10 cellular contexts compared by ENCODE assay signal in genomic region chr7:41886906-41887311, GRCh38.
DNase-seq lines count a peak whose midpoint lies in the region; ATAC-seq, FAIRE-seq and TF ChIP-seq lines count a peak whose summit lies in the region.
"Had no signal": no experiment of that assay in that cellular context is flagged by ENCODE, and none has a peak within 500 bp of the region (broad histone marks: within the 10 kb centered on the region; RNA-seq: fewer than 3 reads in every experiment).

No MANE protein-coding gene starts in this region.

- H3K36me3 ChIP-seq in HEK293 (ENCODE audit: control insufficient read depth in 2 of 2, insufficient read depth in 1 of 2, low read length in 2 of 2) (no peaks in the 10 kb centered on the region), body of pancreas (replicated peaks in 1 of 2; ENCODE audit: insufficient read depth in 1 of 2, low read depth in 2 of 2) (no peaks in the 10 kb centered on the region), kidney (ENCODE audit: control insufficient read depth in 1 of 2, insufficient read depth in 2 of 2, low read length in 2 of 2) (no peaks in the 10 kb centered on the region), subcutaneous abdominal adipose tissue (ENCODE audit: control insufficient read depth in 5 of 5, insufficient read depth in 5 of 5, low read length in 5 of 5) (no peaks in the 10 kb centered on the region)

- WGBS in body of pancreas, 2 donors: 42 to 44% methylated on average over 3 to 5 of the region's 5 CpGs

- peak in 3 of 4 donors; percentile 16 to 40 (median 17) for DNase-seq in body of pancreas
- peak; percentile 80 for DNase-seq in kidney
- no peak for DNase-seq in activated CD8-positive, alpha-beta memory T cell treated with anti-CD3 and anti-CD28 coated beads, Interleukin-2, amount 50 U/mL, for 4 hours
- no peak for DNase-seq in T-helper 2 cell treated with Interferon-gamma antibody and Interleukin-4, amounts not matched to agents 5 μg/mL and 100 μg/mL, for 36 hours (ENCODE audit: low spot score)
- no peak for DNase-seq in NCI-H774 (lab: John Stamatoyannopoulos, UW)
- no peak for DNase-seq in NCI-H748 treated with DMSO at 0.1 percent for 48 hours (lab: John Stamatoyannopoulos, UW)
- DNase-seq: stimulated activated CD4-positive, alpha-beta T cell treated with anti-CD3 and anti-CD28 coated beads, Interleukin-4, amount 100 ng/mL, for 1 hour had no signal

- H3K27me3 Mint-ChIP-seq in T-helper 2 cell treated with Interferon-gamma antibody and Interleukin-4, amounts not matched to agents 5 μg/mL and 100 μg/mL, for 36 hours (ENCODE audit: low read depth): no peaks in the 10 kb centered on the region

- peaks cover 15% of the 10 kb centered on the region for H3K36me3 Mint-ChIP-seq in T-helper 2 cell treated with Interferon-gamma antibody and Interleukin-4, amounts not matched to agents 5 μg/mL and 100 μg/mL, for 36 hours (ENCODE audit: low read depth)

- POLR2A ChIA-PET in HEK293 (lab: Yijun Ruan, JAX): no interaction called here

- H3K9ac ChIP-seq in kidney (ENCODE audit: low read length in 2 of 2) (no peak overlapping the region), subcutaneous abdominal adipose tissue (ENCODE audit: low read length in 5 of 5) (no peak overlapping the region)

- H3K4me3 ChIP-seq in HEK293 (ENCODE audit: low read depth, low read length): no peak overlapping the region
- H3K4me3 ChIP-seq in body of pancreas: no peak overlapping the region
- no peak overlapping the region for H3K4me3 ChIP-seq in kidney (ENCODE audit: low read length in 2 of 2)
- H3K4me3 ChIP-seq in subcutaneous abdominal adipose tissue (ENCODE audit: low read depth in 1 of 5, low read length in 5 of 5): no peak overlapping the region
- H3K4me3 ChIP-seq: SK-N-MC had no signal

- peaks cover 9% of the 10 kb centered on the region for H3K9me3 Mint-ChIP-seq in T-helper 2 cell treated with Interferon-gamma antibody and Interleukin-4, amounts not matched to agents 5 μg/mL and 100 μg/mL, for 36 hours

- H3K27me3 ChIP-seq in body of pancreas (no peaks in the 10 kb centered on the region), subcutaneous abdominal adipose tissue (ENCODE audit: control insufficient read depth in 5 of 5, insufficient read depth in 4 of 5, low read length in 5 of 5) (no peaks in the 10 kb centered on the region)

- no peak overlapping the region for H3K27ac Mint-ChIP-seq in T-helper 2 cell treated with Interferon-gamma antibody and Interleukin-4, amounts not matched to agents 5 μg/mL and 100 μg/mL, for 36 hours

- CTCF ChIA-PET in HEK293 (lab: Yijun Ruan, JAX): interaction anchor here (1.2 kb wide), 1 partner anchor 54 kb away, joined by 4 read pairs; no protein-coding TSS in a partner anchor

- FAIRE-seq in kidney (lab: Jason Lieb, UNC): no peak

- no peak for TF ChIP-seq CTCF in HEK293 (tag by site-specific recombination; IDR thresholded peaks at IDR 0.05)
- no peak for TF ChIP-seq CTCF in body of pancreas (IDR thresholded peaks at IDR 0.05)
- no peak for TF ChIP-seq CTCF in kidney (IDR thresholded peaks at IDR 0.05; ENCODE audit: borderline replicate concordance, extremely low read depth, insufficient read depth)

- peaks cover 37% of the 10 kb centered on the region for H3K4me1 Mint-ChIP-seq in T-helper 2 cell treated with Interferon-gamma antibody and Interleukin-4, amounts not matched to agents 5 μg/mL and 100 μg/mL, for 36 hours (ENCODE audit: low read depth)

- no peak overlapping the region for H3K4me3 Mint-ChIP-seq in T-helper 2 cell treated with Interferon-gamma antibody and Interleukin-4, amounts not matched to agents 5 μg/mL and 100 μg/mL, for 36 hours

- H3K27ac ChIP-seq in HEK293 (ENCODE audit: extremely low read depth, low read depth, low read length) (no peak overlapping the region), body of pancreas (no peak overlapping the region), kidney (ENCODE audit: low read depth in 2 of 2, low read length in 2 of 2) (no peak overlapping the region), subcutaneous abdominal adipose tissue (ENCODE audit: low read depth, low read length) (peak overlapping the region; percentile 61)
- H3K27ac ChIP-seq: SK-N-MC had no signal

- intact Hi-C loops in body of pancreas (cut with DNase I) (no loop called here), kidney (cut with DNase I) (no loop called here)

- no peak for TF ChIP-seq POLR2A in body of pancreas (IDR thresholded peaks at IDR 0.05)

- no peaks in the 10 kb centered on the region for H3K4me1 ChIP-seq in HEK293 (ENCODE audit: control insufficient read depth, insufficient read depth, low read length)
- no peaks in the 10 kb centered on the region for H3K4me1 ChIP-seq in body of pancreas
- no peaks in the 10 kb centered on the region for H3K4me1 ChIP-seq in kidney (ENCODE audit: control insufficient read depth in 1 of 2, insufficient read depth in 1 of 2, low read depth in 1 of 2, low read length in 2 of 2)
- H3K4me1 ChIP-seq in subcutaneous abdominal adipose tissue (ENCODE audit: control insufficient read depth in 5 of 5, insufficient read depth in 5 of 5, low read length in 5 of 5): peaks cover 5 to 46% (median 36%) of the 10 kb centered on the region in 5 donors

- ATAC-seq in body of pancreas: no peak

- H3K9me3 ChIP-seq in HEK293 (ENCODE audit: control insufficient read depth, insufficient read depth, low read depth, low read length) (no peaks in the 10 kb centered on the region), body of pancreas (no peaks in the 10 kb centered on the region), kidney (ENCODE audit: control insufficient read depth in 1 of 2, low read length in 2 of 2) (no peaks in the 10 kb centered on the region), subcutaneous abdominal adipose tissue (ENCODE audit: control insufficient read depth in 5 of 5, low read length in 5 of 5) (no peaks in the 10 kb centered on the region)

TF ChIP-seq in HEK293, 187 proteins besides CTCF, POLR2A, EP300 and RAD21:
- TF ChIP-seq ZIC2 (tag by site-specific recombination; IDR thresholded peaks at IDR 0.05) (peak; percentile 77), ZNF362 (tag by site-specific recombination; IDR thresholded peaks at IDR 0.05) (no peak)

Comparison
In these comparisons a context has a peak if more than half of its experiments do, and no peak if none do; other contexts are left out.
1. DNase-seq: peak in body of pancreas (3 of 4) and kidney (single experiment); none in activated CD8-positive, alpha-beta memory T cell treated with anti-CD3 and anti-CD28 coated beads, Interleukin-2, amount 50 U/mL, for 4 hours (single experiment), T-helper 2 cell treated with Interferon-gamma antibody and Interleukin-4, amounts not matched to agents 5 μg/mL and 100 μg/mL, for 36 hours (single experiment), NCI-H774 (single experiment) and NCI-H748 treated with DMSO at 0.1 percent for 48 hours (single experiment).